Comparison of ENCODE assay signal across 31 cellular contexts in genomic region chr2:225465827-225466226, GRCh38.
DNase-seq lines count a peak whose midpoint lies in the region; ATAC-seq and TF ChIP-seq lines count a peak whose summit lies in the region.
"Had no signal": no experiment of that assay in that cellular context is flagged by ENCODE, and none has a peak within 500 bp of the region (broad histone marks: within the 10 kb centered on the region; RNA-seq: fewer than 3 reads in every experiment).

No MANE protein-coding gene starts in this region.

- no peaks in the 10 kb centered on the region for H3K36me3 ChIP-seq in HUES48 (ENCODE audit: control insufficient read depth, insufficient read depth, low read length)
- H3K36me3 ChIP-seq in colonic mucosa, result no peaks in the 10 kb centered on the region
- no peaks in the 10 kb centered on the region for H3K36me3 ChIP-seq in neuronal stem cell (replicated peaks in 1 of 2; ENCODE audit: control insufficient read depth in 2 of 2, insufficient read depth in 2 of 2, low read length in 2 of 2)
- H3K36me3 ChIP-seq: heart left ventricle, neutrophil, thoracic aorta had no signal

- no peak overlapping the region for H2BK15ac ChIP-seq in neuronal stem cell (ENCODE audit: low read length)

- no peak for DNase-seq in CD4-positive, alpha-beta T cell
- DNase-seq in WTC11 (ENCODE audit: low spot score) (peak; percentile 57), iPS-NIHi11 (ENCODE audit: low spot score) (peak; percentile 40), NCI-H128 (lab: John Stamatoyannopoulos, UW; ENCODE audit: unreplicated experiment) (no peak), colonic mucosa (no peak), neuronal stem cell (ENCODE audit: low spot score) (no peak)
- no peak for DNase-seq in effector CD8-positive, alpha-beta T cell (lab: John Stamatoyannopoulos, UW)
- DNase-seq: activated CD4-positive, alpha-beta memory T cell treated with anti-CD3 and anti-CD28 coated beads for 36 hours; activated CD4-positive, alpha-beta T cell treated with anti-CD3 and anti-CD28 coated beads for 1 hour; activated T-cell treated with anti-CD3 and anti-CD28 coated beads, Interleukin-2, amount 50 U/mL, for 72 hours; DMS79; foreskin fibroblast; GDM1; heart left ventricle; NCI-H2029; NCI-H524; right cardiac atrium; Right ventricle myocardium superior; stimulated activated CD4-positive, alpha-beta T cell treated with anti-CD3 and anti-CD28 coated beads, Interleukin-2, amount 100 ng/mL, for 24 hours; stimulated activated CD8-positive, alpha-beta memory T cell treated with anti-CD3 and anti-CD28 coated beads, Interleukin-4, amount 100 ng/mL, for 48 hours had no signal

- no peaks in the 10 kb centered on the region for H3K9me3 ChIP-seq in CD4-positive, alpha-beta T cell (ENCODE audit: control insufficient read depth, low read length)
- H3K9me3 ChIP-seq in HUES48 (ENCODE audit: control insufficient read depth, insufficient read depth, low read length), result no peaks in the 10 kb centered on the region
- H3K9me3 ChIP-seq in colonic mucosa, result no peaks in the 10 kb centered on the region
- H3K9me3 ChIP-seq in neuronal stem cell (replicated peaks in 1 of 2; ENCODE audit: control insufficient read depth in 2 of 2, insufficient read depth in 1 of 2, low read depth in 1 of 2, low read length in 2 of 2), result no peaks in the 10 kb centered on the region
- H3K9me3 ChIP-seq: A549, heart left ventricle, neutrophil, thoracic aorta had no signal

- H3K79me1 ChIP-seq in neuronal stem cell (ENCODE audit: low read depth, low read length), result no peaks in the 10 kb centered on the region

- H3K9me3 Mint-ChIP-seq in CD4-positive, alpha-beta T cell, result no peaks in the 10 kb centered on the region
- 0 out of 2 replicates have a peak, but pooled peaks cover 8% of the 10 kb centered on the region for H3K9me3 Mint-ChIP-seq in WTC11
- H3K9me3 Mint-ChIP-seq: activated CD4-positive, alpha-beta memory T cell treated with anti-CD3 and anti-CD28 coated beads for 36 hours; central memory CD8-positive, alpha-beta T cell; dendritic cell treated with granulocyte-macrophage colony-stimulating factor and Interleukin-4, amounts not matched to agents 40 ng/mL and 50 ng/mL, for 4 days; IgD-negative memory B cell; stimulated activated naive CD8-positive, alpha-beta T cell treated with anti-CD3 and anti-CD28 coated beads, Interleukin-15, Interleukin-2, amounts not matched to agents 100 ng/mL and 50 ng/mL, for 24 hours had no signal

- H3K9ac ChIP-seq in HUES48 (ENCODE audit: low read depth, low read length), result no peak overlapping the region
- no peak overlapping the region for H3K9ac ChIP-seq in colonic mucosa (ENCODE audit: low read depth in 2 of 2, low read length in 2 of 2)
- no peak overlapping the region for H3K9ac ChIP-seq in neuronal stem cell (ENCODE audit: low read depth, low read length, poor library complexity)

- H4K91ac ChIP-seq in neuronal stem cell (ENCODE audit: low read depth, low read length, poor library complexity), result no peak overlapping the region

- TF ChIP-seq CTCF in CD4-positive, alpha-beta T cell (IDR thresholded peaks at IDR 0.05), result no peak
- TF ChIP-seq CTCF in WTC11 (IDR thresholded peaks at IDR 0.05) (no peak), colonic mucosa (IDR thresholded peaks at IDR 0.05) (no peak)

- CTCF ChIA-PET in CD4-positive, alpha-beta T cell (lab: Charles Lee), result no interaction called here
- CTCF ChIA-PET in WTC11 (lab: Charles Lee), result no interaction called here

- H2BK5ac ChIP-seq in neuronal stem cell (ENCODE audit: low read length), result no peak overlapping the region

- no peaks in the 10 kb centered on the region for H3K27me3 Mint-ChIP-seq in CD4-positive, alpha-beta T cell
- peaks cover 8% of the 10 kb centered on the region for H3K27me3 Mint-ChIP-seq in WTC11 (ENCODE audit: low read depth)
- H3K27me3 Mint-ChIP-seq: activated CD4-positive, alpha-beta memory T cell treated with anti-CD3 and anti-CD28 coated beads for 36 hours; dendritic cell treated with granulocyte-macrophage colony-stimulating factor and Interleukin-4, amounts not matched to agents 40 ng/mL and 50 ng/mL, for 4 days; IgD-negative memory B cell; stimulated activated naive CD8-positive, alpha-beta T cell treated with anti-CD3 and anti-CD28 coated beads, Interleukin-15, Interleukin-2, amounts not matched to agents 100 ng/mL and 50 ng/mL, for 24 hours had no signal

- no peaks in the 10 kb centered on the region for H3K36me3 Mint-ChIP-seq in CD4-positive, alpha-beta T cell (ENCODE audit: low read depth)
- H3K36me3 Mint-ChIP-seq in WTC11, result no peaks in the 10 kb centered on the region; the same call in 1 of the 2 replicates
- H3K36me3 Mint-ChIP-seq: activated CD4-positive, alpha-beta memory T cell treated with anti-CD3 and anti-CD28 coated beads for 36 hours; IgD-negative memory B cell had no signal

- no peak overlapping the region for H3K4ac ChIP-seq in neuronal stem cell (ENCODE audit: low read length)

- H3K27ac Mint-ChIP-seq in CD4-positive, alpha-beta T cell, result no peak overlapping the region
- H3K27ac Mint-ChIP-seq in WTC11, result peak overlapping the region; percentile 94
- H3K27ac Mint-ChIP-seq: activated CD4-positive, alpha-beta memory T cell treated with anti-CD3 and anti-CD28 coated beads for 36 hours; activated T-cell treated with anti-CD3 and anti-CD28 coated beads, Interleukin-2, amount 50 U/mL, for 72 hours; dendritic cell treated with granulocyte-macrophage colony-stimulating factor and Interleukin-4, amounts not matched to agents 40 ng/mL and 50 ng/mL, for 4 days; stimulated activated naive CD8-positive, alpha-beta T cell treated with anti-CD3 and anti-CD28 coated beads, Interleukin-15, Interleukin-2, amounts not matched to agents 100 ng/mL and 50 ng/mL, for 24 hours had no signal

- no peak overlapping the region for H2BK12ac ChIP-seq in neuronal stem cell (ENCODE audit: low read length)

- H3K4me3 ChIP-seq in HUES48 (ENCODE audit: low read depth, low read length) (no peak overlapping the region), colonic mucosa (no peak overlapping the region), neuronal stem cell (ENCODE audit: low read length in 2 of 2) (no peak overlapping the region)
- H3K4me3 ChIP-seq: A549, heart left ventricle, thoracic aorta had no signal

- no peak overlapping the region for H2AFZ ChIP-seq in neuronal stem cell (ENCODE audit: low read length)

- H3K27me3 ChIP-seq in CD4-positive, alpha-beta T cell (ENCODE audit: control insufficient read depth, insufficient read depth, low read length), result no peaks in the 10 kb centered on the region
- H3K27me3 ChIP-seq in HUES48 (ENCODE audit: control insufficient read depth, insufficient read depth, low read length), result no peaks in the 10 kb centered on the region
- no peaks in the 10 kb centered on the region for H3K27me3 ChIP-seq in colonic mucosa
- no peaks in the 10 kb centered on the region for H3K27me3 ChIP-seq in neuronal stem cell (ENCODE audit: control insufficient read depth in 3 of 3, insufficient read depth in 3 of 3, low read depth in 1 of 3, low read length in 3 of 3)
- H3K27me3 ChIP-seq: heart left ventricle, neutrophil had no signal

- H3K4me3 Mint-ChIP-seq in CD4-positive, alpha-beta T cell, result peak overlapping the region; percentile 1
- H3K4me3 Mint-ChIP-seq in WTC11, result peak overlapping the region; percentile 38
- H3K4me3 Mint-ChIP-seq: activated CD4-positive, alpha-beta memory T cell treated with anti-CD3 and anti-CD28 coated beads for 36 hours; dendritic cell treated with granulocyte-macrophage colony-stimulating factor and Interleukin-4, amounts not matched to agents 40 ng/mL and 50 ng/mL, for 4 days; stimulated activated naive CD8-positive, alpha-beta T cell treated with anti-CD3 and anti-CD28 coated beads, Interleukin-15, Interleukin-2, amounts not matched to agents 100 ng/mL and 50 ng/mL, for 24 hours had no signal

- no peak for ATAC-seq in CD4-positive, alpha-beta T cell (ENCODE audit: poor library complexity)
- peak; percentile 94 for ATAC-seq in WTC11
- ATAC-seq: A549; activated T-cell treated with anti-CD3 and anti-CD28 coated beads, Interleukin-2, amount 50 U/mL, for 72 hours; esophagus mucosa; heart left ventricle; left lobe of liver; right cardiac atrium; SK-N-SH treated with all-trans-retinoic acid at 6 μM for 48 hours had no signal

- H3K4me1 ChIP-seq in HUES48 (ENCODE audit: control insufficient read depth, insufficient read depth, low read length), result peaks cover 18% of the 10 kb centered on the region
- no peaks in the 10 kb centered on the region for H3K4me1 ChIP-seq in colonic mucosa
- peaks cover 0 to 2% of the 10 kb centered on the region in 2 donors for H3K4me1 ChIP-seq in neuronal stem cell (ENCODE audit: control insufficient read depth in 2 of 2, insufficient read depth in 1 of 2, low read depth in 1 of 2, low read length in 2 of 2)
- H3K4me1 ChIP-seq: heart left ventricle had no signal

- POLR2A ChIA-PET in CD4-positive, alpha-beta T cell (lab: Charles Lee), result no interaction called here
- POLR2A ChIA-PET in WTC11 (lab: Charles Lee), result no interaction called here

- H2BK120ac ChIP-seq in neuronal stem cell (ENCODE audit: low read depth, low read length), result no peak overlapping the region

- WGBS in neuronal stem cell (ENCODE audit: extremely low coverage in 2 of 2, insufficient read length in 2 of 2, insufficient replicate concordance in 1 of 2), 2 donors, result no CpG with 5 or more reads among the region's 4 CpGs

- no peak overlapping the region for H3K14ac ChIP-seq in neuronal stem cell (ENCODE audit: low read length)

- no peak overlapping the region for H2AK5ac ChIP-seq in neuronal stem cell (ENCODE audit: low read depth, low read length)

- no peak overlapping the region for H3K4me2 ChIP-seq in neuronal stem cell (ENCODE audit: insufficient read depth, low read length, poor library complexity, severe bottlenecking)
- H3K4me2 ChIP-seq: A549 had no signal

- H3K18ac ChIP-seq in neuronal stem cell (ENCODE audit: low read length), result no peak overlapping the region

- H3K27ac ChIP-seq in CD4-positive, alpha-beta T cell (ENCODE audit: low read depth, low read length), result no peak overlapping the region
- peak overlapping the region; percentile 21 for H3K27ac ChIP-seq in HUES48 (ENCODE audit: low read depth, low read length)
- no peak overlapping the region for H3K27ac ChIP-seq in colonic mucosa
- no peak overlapping the region for H3K27ac ChIP-seq in neuronal stem cell (replicated peaks; ENCODE audit: low read length)
- H3K27ac ChIP-seq: A549, heart left ventricle, neutrophil, thoracic aorta had no signal

- no peak overlapping the region for H3K23ac ChIP-seq in neuronal stem cell (ENCODE audit: low read depth, low read length, poor library complexity)

- H3K4me1 Mint-ChIP-seq in CD4-positive, alpha-beta T cell (ENCODE audit: low read depth), result peaks cover 25% of the 10 kb centered on the region
- H3K4me1 Mint-ChIP-seq in WTC11, result peaks cover 48% of the 10 kb centered on the region

- no peak overlapping the region for H4K8ac ChIP-seq in neuronal stem cell (ENCODE audit: low read depth, low read length)

- intact Hi-C loops in CD4-positive, alpha-beta T cell (cut with DNase I, micrococcal nuclease), result no loop called here
- intact Hi-C loops in colonic mucosa (cut with DNase I), result no loop called here

Comparison
In these comparisons a context has a peak if more than half of its experiments do, and no peak if none do; other contexts are left out.
1. DNase-seq: peak in WTC11 (single experiment) and iPS-NIHi11 (single experiment); none in CD4-positive, alpha-beta T cell (0 of 10), NCI-H128 (single experiment), effector CD8-positive, alpha-beta T cell (single experiment), colonic mucosa (single experiment) and neuronal stem cell (single experiment).